Comparison of ENCODE assay signal across 20 cellular contexts in the genomic region with DNA sequence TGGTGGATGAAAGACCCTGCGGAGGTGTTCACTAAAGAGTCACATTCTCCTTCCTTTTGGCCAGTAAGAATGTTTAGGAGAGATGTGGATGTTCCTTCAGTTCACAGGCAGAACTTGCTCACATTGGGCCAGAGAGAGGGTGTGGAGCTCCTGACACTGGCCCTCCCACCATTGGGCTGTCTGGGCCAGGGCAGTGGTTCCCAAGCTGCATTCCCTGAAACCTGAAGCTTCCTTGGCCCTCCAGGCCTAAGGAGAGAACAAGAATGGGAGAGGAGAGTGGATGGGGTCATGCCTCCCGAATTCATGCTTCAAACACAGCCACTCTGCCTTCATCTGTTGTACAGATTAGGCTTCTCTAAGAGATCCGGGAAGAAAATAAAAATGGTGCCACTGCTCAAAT.
DNase-seq lines count a peak whose midpoint lies in the region; ATAC-seq, FAIRE-seq and TF ChIP-seq lines count a peak whose summit lies in the region.
"Had no signal": no experiment of that assay in that cellular context is flagged by ENCODE, and none has a peak within 500 bp of the region (broad histone marks: within the 10 kb centered on the region; RNA-seq: fewer than 3 reads in every experiment).

No MANE protein-coding gene starts in this region.

- TF ChIP-seq RAD21 in SK-N-SH (IDR thresholded peaks at IDR 0.05; ENCODE audit: low read length): no peak

- CTCF ChIA-PET in SK-N-SH (lab: Yijun Ruan, JAX): no interaction called here

- no peaks in the 10 kb centered on the region for H4K20me1 ChIP-seq in SK-N-SH (ENCODE audit: insufficient read depth)
- no peaks in the 10 kb centered on the region for H4K20me1 ChIP-seq in keratinocyte (ENCODE audit: control insufficient read depth, extremely low read depth, insufficient read depth, low read length)
- H4K20me1 ChIP-seq: BLaER1 treated with 17β-estradiol and CSF1 and Interleukin-3, amounts not matched to agents 10 nM and 100 nM had no signal

- H3K9me3 ChIP-seq in SK-N-SH: no peaks in the 10 kb centered on the region
- no peaks in the 10 kb centered on the region for H3K9me3 ChIP-seq in keratinocyte (ENCODE audit: control insufficient read depth, low read depth, low read length)
- H3K9me3 ChIP-seq: BLaER1 treated with 17β-estradiol and CSF1 and Interleukin-3, amounts not matched to agents 10 nM and 100 nM had no signal

- no peaks in the 10 kb centered on the region for H3K9me2 ChIP-seq in SK-N-SH

- H3K36me3 ChIP-seq in SK-N-SH (replicated peaks in 1 of 2; ENCODE audit: control insufficient read depth in 1 of 2, insufficient read depth in 2 of 2, low read length in 1 of 2) (no peaks in the 10 kb centered on the region), keratinocyte (ENCODE audit: control insufficient read depth in 2 of 2, extremely low read depth in 1 of 2, insufficient read depth in 2 of 2, low read length in 2 of 2) (no peaks in the 10 kb centered on the region)
- H3K36me3 ChIP-seq: BLaER1 treated with 17β-estradiol and CSF1 and Interleukin-3, amounts not matched to agents 10 nM and 100 nM had no signal

- peak overlapping the region; percentile 66 for H3K4me2 ChIP-seq in SK-N-SH
- peak overlapping the region; percentile 33 for H3K4me2 ChIP-seq in keratinocyte (ENCODE audit: control insufficient read depth, extremely low read depth, insufficient read depth, low read depth, low read length)
- H3K4me2 ChIP-seq: BLaER1 treated with 17β-estradiol and CSF1 and Interleukin-3, amounts not matched to agents 10 nM and 100 nM; GM23338 had no signal

- H2AFZ ChIP-seq in SK-N-SH (ENCODE audit: low read depth) (peak overlapping the region; percentile 36; the same call in 1 of the 2 replicates), keratinocyte (ENCODE audit: control insufficient read depth, low read length) (no peak overlapping the region)
- H2AFZ ChIP-seq: GM23338 had no signal

- POLR2A ChIA-PET in SK-N-SH (lab: Yijun Ruan, JAX): no interaction called here

- dilution Hi-C loops in keratinocyte (cut with MboI; ENCODE audit: extremely low pct_ligation_motif_present, low sequenced_read_pairs): no loop called here

- no peaks in the 10 kb centered on the region for H3K9me3 Mint-ChIP-seq in chondrocyte (ENCODE audit: low read depth)
- H3K9me3 Mint-ChIP-seq: GM23338 had no signal

- H3K27ac Mint-ChIP-seq in chondrocyte (ENCODE audit: unreplicated experiment): peak overlapping the region; percentile 89
- H3K27ac Mint-ChIP-seq: GM23338 had no signal

- no peak for TF ChIP-seq CTCF in SK-N-SH (IDR thresholded peaks at IDR 0.05)
- TF ChIP-seq CTCF in chondrocyte (IDR thresholded peaks at IDR 0.05): no peak
- TF ChIP-seq CTCF in keratinocyte (optimal IDR thresholded peaks at IDR 0.05 in 1 of 3, IDR thresholded peaks at IDR 0.05 in 1 of 3, conservative IDR thresholded peaks at IDR 0.05 in 1 of 3; ENCODE audit: extremely low read depth in 1 of 3, insufficient read depth in 2 of 3, low read length in 3 of 3): no peak

- H3K4me1 ChIP-seq in SK-N-SH (ENCODE audit: control insufficient read depth in 1 of 2, insufficient read depth in 2 of 2, low read depth in 1 of 2, low read length in 1 of 2) (peaks cover 32 to 50% of the 10 kb centered on the region in 2 experiments), keratinocyte (ENCODE audit: control insufficient read depth, extremely low read depth, insufficient read depth, low read length) (peaks cover 48% of the 10 kb centered on the region)

- no peaks in the 10 kb centered on the region for H3K9me1 ChIP-seq in keratinocyte (ENCODE audit: control insufficient read depth, extremely low read depth, insufficient read depth, low read length)

- no peaks in the 10 kb centered on the region for H3K79me2 ChIP-seq in SK-N-SH (ENCODE audit: insufficient read depth)
- H3K79me2 ChIP-seq in keratinocyte (ENCODE audit: control insufficient read depth, insufficient read depth, low read length): no peaks in the 10 kb centered on the region

- peaks cover 46% of the 10 kb centered on the region for H3K4me1 Mint-ChIP-seq in chondrocyte (ENCODE audit: low read depth)

- peak overlapping the region; percentile 71 for H3K9ac ChIP-seq in SK-N-SH
- H3K9ac ChIP-seq in keratinocyte (ENCODE audit: control insufficient read depth, extremely low read depth, insufficient read depth, low read length): peak overlapping the region; percentile 13
- H3K9ac ChIP-seq: BLaER1 treated with 17β-estradiol and CSF1 and Interleukin-3, amounts not matched to agents 10 nM and 100 nM had no signal

- H3K27ac ChIP-seq in SK-N-SH (ENCODE audit: low read depth in 2 of 2, low read length in 1 of 2): peak overlapping the region in 1 of 2 experiments; percentile 94; a peak in 2 of 4 replicates
- H3K27ac ChIP-seq in keratinocyte (ENCODE audit: control insufficient read depth, insufficient read depth, low read length): peak overlapping the region; percentile 71
- H3K27ac ChIP-seq: 22Rv1; BLaER1 treated with 17β-estradiol and CSF1 and Interleukin-3, amounts not matched to agents 10 nM and 100 nM had no signal

- no peak for DNase-seq in SK-N-SH
- DNase-seq in chondrocyte (ENCODE audit: low spot score): no peak
- DNase-seq in keratinocyte (ENCODE audit: low read depth, low spot score): no peak
- DNase-seq in MV-4-11 (lab: John Stamatoyannopoulos, UW): no peak
- no peak for DNase-seq in frontal cortex (ENCODE audit: low spot score in 2 of 2)
- no peak for DNase-seq in NCI-H1694 treated with DMSO at 0.1 percent for 48 hours (lab: John Stamatoyannopoulos, UW)
- DNase-seq in Ammon's horn (ENCODE audit: low spot score): no peak
- DNase-seq: DMS79 treated with DMSO at 0.1 percent for 48 hours, KG1, NCI-H1048, NCI-H146, NCI-H2227 treated with DMSO at 0.1 percent for 48 hours, NCI-H524 treated with DMSO at 0.1 percent for 48 hours had no signal

- FAIRE-seq in keratinocyte (lab: Jason Lieb, UNC) (no peak), frontal cortex (lab: Jason Lieb, UNC) (no peak)
- FAIRE-seq: G401.6 had no signal

- no peak for TF ChIP-seq EP300 in SK-N-SH (IDR thresholded peaks at IDR 0.05; ENCODE audit: borderline replicate concordance in 1 of 2, low read depth in 1 of 2, low read length in 1 of 2)

- H3K36me3 Mint-ChIP-seq in chondrocyte (ENCODE audit: low read depth): no peaks in the 10 kb centered on the region

- peaks cover 29% of the 10 kb centered on the region for H3F3A ChIP-seq in SK-N-SH (replicated peaks; ENCODE audit: insufficient read depth)

- no peak for ATAC-seq in SK-N-SH treated with all-trans-retinoic acid at 6 μM for 48 hours
- ATAC-seq: GM23338, Panc1, Right ventricle myocardium inferior had no signal

- H3K4me3 ChIP-seq in SK-N-SH (ENCODE audit: low read depth in 2 of 2, low read length in 1 of 2): no peak overlapping the region
- no peak overlapping the region for H3K4me3 ChIP-seq in keratinocyte (ENCODE audit: control insufficient read depth in 2 of 3, extremely low read depth in 1 of 3, insufficient read depth in 2 of 3, low read depth in 1 of 3, low read length in 3 of 3)
- H3K4me3 ChIP-seq: BLaER1 treated with 17β-estradiol and CSF1 and Interleukin-3, amounts not matched to agents 10 nM and 100 nM; GM23338 had no signal

- H3K4me3 Mint-ChIP-seq in chondrocyte (ENCODE audit: unreplicated experiment): no peak overlapping the region
- H3K4me3 Mint-ChIP-seq: GM23338 had no signal

- 84% methylated on average over 3 of the region's 3 CpGs for WGBS in SK-N-SH (ENCODE audit: low lambda C conversion rate)

- H3K27me3 ChIP-seq in SK-N-SH (ENCODE audit: insufficient read depth): no peaks in the 10 kb centered on the region
- H3K27me3 ChIP-seq in keratinocyte (ENCODE audit: control insufficient read depth, extremely low read depth, insufficient read depth, low read length): no peaks in the 10 kb centered on the region
- H3K27me3 ChIP-seq: BLaER1 treated with 17β-estradiol and CSF1 and Interleukin-3, amounts not matched to agents 10 nM and 100 nM had no signal

- H3K27me3 Mint-ChIP-seq in chondrocyte (ENCODE audit: low read depth): no peaks in the 10 kb centered on the region

TF ChIP-seq in SK-N-SH, 30 proteins besides CTCF, POLR2A, EP300 and RAD21 (continues in another document):
- TF ChIP-seq, protein P1, sequence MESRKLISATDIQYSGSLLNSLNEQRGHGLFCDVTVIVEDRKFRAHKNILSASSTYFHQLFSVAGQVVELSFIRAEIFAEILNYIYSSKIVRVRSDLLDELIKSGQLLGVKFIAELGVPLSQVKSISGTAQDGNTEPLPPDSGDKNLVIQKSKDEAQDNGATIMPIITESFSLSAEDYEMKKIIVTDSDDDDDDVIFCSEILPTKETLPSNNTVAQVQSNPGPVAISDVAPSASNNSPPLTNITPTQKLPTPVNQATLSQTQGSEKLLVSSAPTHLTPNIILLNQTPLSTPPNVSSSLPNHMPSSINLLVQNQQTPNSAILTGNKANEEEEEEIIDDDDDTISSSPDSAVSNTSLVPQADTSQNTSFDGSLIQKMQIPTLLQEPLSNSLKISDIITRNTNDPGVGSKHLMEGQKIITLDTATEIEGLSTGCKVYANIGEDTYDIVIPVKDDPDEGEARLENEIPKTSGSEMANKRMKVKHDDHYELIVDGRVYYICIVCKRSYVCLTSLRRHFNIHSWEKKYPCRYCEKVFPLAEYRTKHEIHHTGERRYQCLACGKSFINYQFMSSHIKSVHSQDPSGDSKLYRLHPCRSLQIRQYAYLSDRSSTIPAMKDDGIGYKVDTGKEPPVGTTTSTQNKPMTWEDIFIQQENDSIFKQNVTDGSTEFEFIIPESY (IDR thresholded peaks at IDR 0.05; ENCODE audit: borderline replicate concordance, low read depth): no peak
- TF ChIP-seq FOSL2 (IDR thresholded peaks at IDR 0.05; ENCODE audit: borderline replicate concordance, low read depth): no peak
- no peak for TF ChIP-seq FOXM1 (IDR thresholded peaks at IDR 0.05; ENCODE audit: low read depth)
- TF ChIP-seq GATA2 (CRISPR knock-in tag; IDR thresholded peaks at IDR 0.05): no peak

TF ChIP-seq in SK-N-SH treated with all-trans-retinoic acid at 6 μM for 48 hours, 23 proteins besides CTCF, POLR2A, EP300 and RAD21 (continues in another document):
- TF ChIP-seq TOX (CRISPR knock-in tag; IDR thresholded peaks at IDR 0.05; ENCODE audit: borderline replicate concordance): no peak
- TF ChIP-seq CSDC2 (CRISPR knock-in tag; IDR thresholded peaks at IDR 0.05): no peak
- TF ChIP-seq, protein P2, sequence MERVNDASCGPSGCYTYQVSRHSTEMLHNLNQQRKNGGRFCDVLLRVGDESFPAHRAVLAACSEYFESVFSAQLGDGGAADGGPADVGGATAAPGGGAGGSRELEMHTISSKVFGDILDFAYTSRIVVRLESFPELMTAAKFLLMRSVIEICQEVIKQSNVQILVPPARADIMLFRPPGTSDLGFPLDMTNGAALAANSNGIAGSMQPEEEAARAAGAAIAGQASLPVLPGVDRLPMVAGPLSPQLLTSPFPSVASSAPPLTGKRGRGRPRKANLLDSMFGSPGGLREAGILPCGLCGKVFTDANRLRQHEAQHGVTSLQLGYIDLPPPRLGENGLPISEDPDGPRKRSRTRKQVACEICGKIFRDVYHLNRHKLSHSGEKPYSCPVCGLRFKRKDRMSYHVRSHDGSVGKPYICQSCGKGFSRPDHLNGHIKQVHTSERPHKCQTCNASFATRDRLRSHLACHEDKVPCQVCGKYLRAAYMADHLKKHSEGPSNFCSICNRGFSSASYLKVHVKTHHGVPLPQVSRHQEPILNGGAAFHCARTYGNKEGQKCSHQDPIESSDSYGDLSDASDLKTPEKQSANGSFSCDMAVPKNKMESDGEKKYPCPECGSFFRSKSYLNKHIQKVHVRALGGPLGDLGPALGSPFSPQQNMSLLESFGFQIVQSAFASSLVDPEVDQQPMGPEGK (CRISPR knock-in tag; IDR thresholded peaks at IDR 0.05; ENCODE audit: borderline replicate concordance): no peak
- TF ChIP-seq ZFP30 (CRISPR knock-in tag; IDR thresholded peaks at IDR 0.05): no peak
